ENCODE assay signal across 8 cellular contexts in genomic region chrX:3811331-3812311, GRCh38.
DNase-seq lines count a peak whose midpoint lies in the region; ATAC-seq, FAIRE-seq and TF ChIP-seq lines count a peak whose summit lies in the region.

No MANE protein-coding gene starts in this region.

- H2AFZ ChIP-seq in astrocyte (ENCODE audit: low read depth, low read length) = no peak overlapping the region

- H3K4me1 ChIP-seq in astrocyte (ENCODE audit: insufficient read depth, low read length) (peaks cover 3% of the 10 kb centered on the region), stomach (peaks cover 0 to 24% (median 7%) of the 10 kb centered on the region in 4 donors)

- WGBS in stomach, 5 donors = 5 to 49% (median 25%) methylated on average over 10 to 16 of the region's 16 CpGs

- H4K20me1 ChIP-seq in astrocyte (ENCODE audit: insufficient read depth, low read length) = no peaks in the 10 kb centered on the region

- DNase-seq in AG08395 (ENCODE audit: low spot score) = peak; percentile 36
- DNase-seq in RPMI7951 (ENCODE audit: low read depth) = peak; percentile 46
- DNase-seq in astrocyte (ENCODE audit: low read depth) = peak; percentile 22
- DNase-seq in left colon = peak; percentile 33 to 38
- peak; percentile 31 for DNase-seq in stomach

- intact Hi-C loops in left colon (cut with DNase I, micrococcal nuclease) = loop anchor here in 1 of 2 donors (5.0 kb wide), 1 partner anchor 159 kb away; no protein-coding TSS in a partner anchor
- intact Hi-C loops in stomach (cut with DNase I; ENCODE audit: low total_unique reads) = loop anchor here (5.0 kb wide), 1 partner anchor 159 kb away; no protein-coding TSS in a partner anchor

- no peak overlapping the region for H3K4me3 Mint-ChIP-seq in astrocyte (ENCODE audit: unreplicated experiment)

- no peaks in the 10 kb centered on the region for H3K9me3 ChIP-seq in astrocyte (ENCODE audit: insufficient read depth, low read depth, low read length)
- H3K9me3 ChIP-seq in stomach = no peaks in the 10 kb centered on the region

- TF ChIP-seq EP300 in stomach (IDR thresholded peaks at IDR 0.05) = no peak

- ATAC-seq in GM18499 (IDR thresholded peaks at IDR 0.05; ENCODE audit: insufficient read depth, unreplicated experiment) (peak; percentile 23), HG03432 (IDR thresholded peaks at IDR 0.05; ENCODE audit: unreplicated experiment) (peak; percentile 5), left colon (no peak), GM21381 (IDR thresholded peaks at IDR 0.05; ENCODE audit: unreplicated experiment) (no peak)

- FAIRE-seq in astrocyte (lab: Jason Lieb, UNC) = peak; percentile 82

- no peak for TF ChIP-seq POLR2A in stomach (IDR thresholded peaks at IDR 0.05)

- H3K27ac ChIP-seq in astrocyte (ENCODE audit: low read depth, low read length) (no peak overlapping the region), stomach (no peak overlapping the region)

- H3K9ac ChIP-seq in astrocyte (ENCODE audit: low read length) = no peak overlapping the region

- no peak overlapping the region for H3K27ac Mint-ChIP-seq in astrocyte (ENCODE audit: unreplicated experiment)

- H3K27me3 ChIP-seq in astrocyte (ENCODE audit: insufficient read depth, low read length) (peaks cover 6% of the 10 kb centered on the region), stomach (peaks cover 0 to 14% (median 11%) of the 10 kb centered on the region in 3 donors)

- H3K4me2 ChIP-seq in astrocyte (ENCODE audit: low read length) = peak overlapping the region; percentile 60

- no peaks in the 10 kb centered on the region for H3K36me3 Mint-ChIP-seq in astrocyte (ENCODE audit: low read depth, unreplicated experiment)

- H3K4me3 ChIP-seq in astrocyte (ENCODE audit: insufficient read depth, low read depth, low read length) (no peak overlapping the region), stomach (no peak overlapping the region)

- H3K27me3 Mint-ChIP-seq in astrocyte (ENCODE audit: low read depth, unreplicated experiment) = no peaks in the 10 kb centered on the region

- H3K9me3 Mint-ChIP-seq in astrocyte (ENCODE audit: unreplicated experiment) = no peaks in the 10 kb centered on the region

- H3K79me2 ChIP-seq in astrocyte (ENCODE audit: insufficient read depth, low read length) = no peaks in the 10 kb centered on the region

- no peaks in the 10 kb centered on the region for H3K4me1 Mint-ChIP-seq in astrocyte (ENCODE audit: low read depth, unreplicated experiment)

- H3K36me3 ChIP-seq in astrocyte (ENCODE audit: insufficient read depth, low read length) = no peaks in the 10 kb centered on the region
- H3K36me3 ChIP-seq in stomach = no peaks in the 10 kb centered on the region

- TF ChIP-seq CTCF in astrocyte (IDR thresholded peaks at IDR 0.05; ENCODE audit: insufficient read depth, low read depth, low read length) (peak; percentile 18), stomach (IDR thresholded peaks at IDR 0.05) (peak in 3 of 7 experiments; percentile 43 to 69 (median 53))

Comparison
In these comparisons a context has a peak if more than half of its experiments do, and no peak if none do; other contexts are left out.
1. ATAC-seq: peak in GM18499 (single experiment) and HG03432 (single experiment); none in left colon (single experiment) and GM21381 (single experiment).
2. Peak in every context shown above with its lines, with median percentiles within 50 percentile points of each other: DNase-seq.